In the genomic region with DNA sequence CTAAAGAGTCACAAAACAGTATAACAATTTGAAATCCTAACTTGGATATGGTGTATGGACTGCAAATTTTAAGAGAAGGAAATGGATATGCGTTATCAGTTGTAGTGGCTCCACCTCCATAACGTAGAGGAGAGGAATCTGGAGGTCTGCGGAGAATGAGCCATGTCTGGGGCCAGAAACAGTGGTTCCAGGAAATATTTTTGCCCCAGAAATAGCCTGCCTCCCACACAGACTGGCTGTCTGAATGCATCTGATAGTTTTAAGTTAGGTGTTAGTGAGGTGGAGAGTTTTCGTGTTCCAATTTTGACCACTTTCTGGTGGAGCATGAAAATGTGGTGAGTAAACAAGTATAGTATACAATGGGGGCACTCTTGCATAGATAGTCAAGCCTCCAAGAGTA, we compare ENCODE assay signal across 8 cellular contexts. TPM values are rescaled to one million over a fixed set of nuclear protein-coding genes. Genes with fewer than 3 reads are reported as not detected.
DNase-seq lines count a peak whose midpoint lies in the region; ATAC-seq, FAIRE-seq and TF ChIP-seq lines count a peak whose summit lies in the region.

No MANE protein-coding gene starts in this region.

- 48 to 63% methylated on average over 4 of the region's 4 CpGs for WGBS in esophagus squamous epithelium, 2 donors

- no peaks in the 10 kb centered on the region for H3K27me3 ChIP-seq in esophagus squamous epithelium

- peaks cover 0 to 1% (median 0%) of the 10 kb centered on the region in 3 donors for H3K36me3 ChIP-seq in esophagus squamous epithelium

- ATAC-seq in stimulated activated naive CD8-positive, alpha-beta T cell treated with anti-CD3 and anti-CD28 coated beads, Interleukin-15, Interleukin-2, amounts not matched to agents 100 U/mL and 50 U/mL, for 24 hours = no peak
- ATAC-seq in T-cell (replicated peaks in 1 of 4) (no peak), HG03354 (IDR thresholded peaks at IDR 0.05; ENCODE audit: poor library complexity, severe bottlenecking, unreplicated experiment) (no peak)

- intact Hi-C loops in esophagus squamous epithelium (cut with DNase I) = no loop called here

- H3K4me1 Mint-ChIP-seq in stimulated activated naive CD8-positive, alpha-beta T cell treated with anti-CD3 and anti-CD28 coated beads, Interleukin-15, Interleukin-2, amounts not matched to agents 100 ng/mL and 50 ng/mL, for 24 hours (ENCODE audit: low read depth) = peaks cover 79% of the 10 kb centered on the region
- peaks cover 75 to 79% (median 79%) of the 10 kb centered on the region in 3 donors for H3K4me1 Mint-ChIP-seq in T-cell

- peak overlapping the region in 1 of 4 donors; percentile 96 for H3K27ac ChIP-seq in esophagus squamous epithelium

- no peaks in the 10 kb centered on the region for H3K27me3 Mint-ChIP-seq in stimulated activated naive CD8-positive, alpha-beta T cell treated with anti-CD3 and anti-CD28 coated beads, Interleukin-15, Interleukin-2, amounts not matched to agents 100 ng/mL and 50 ng/mL, for 24 hours
- H3K27me3 Mint-ChIP-seq in T-cell = no peaks in the 10 kb centered on the region

- peak overlapping the region; percentile 89 for H3K4me3 Mint-ChIP-seq in stimulated activated naive CD8-positive, alpha-beta T cell treated with anti-CD3 and anti-CD28 coated beads, Interleukin-15, Interleukin-2, amounts not matched to agents 100 ng/mL and 50 ng/mL, for 24 hours
- H3K4me3 Mint-ChIP-seq in T-cell = peak overlapping the region; percentile 94 to 99 (median 98)

- peaks cover 2 to 59% (median 17%) of the 10 kb centered on the region in 3 donors for H3K4me1 ChIP-seq in esophagus squamous epithelium

- no peak for TF ChIP-seq POLR2A in esophagus squamous epithelium (IDR thresholded peaks at IDR 0.05)

- no peak for FAIRE-seq in urothelium cell line (lab: Jason Lieb, UNC)

- POLR2A ChIA-PET in T-cell (lab: Charles Lee) = no interaction called here

- H3K36me3 Mint-ChIP-seq in stimulated activated naive CD8-positive, alpha-beta T cell treated with anti-CD3 and anti-CD28 coated beads, Interleukin-15, Interleukin-2, amounts not matched to agents 100 ng/mL and 50 ng/mL, for 24 hours (ENCODE audit: low read depth) = peaks cover 14% of the 10 kb centered on the region
- no peaks in the 10 kb centered on the region for H3K36me3 Mint-ChIP-seq in T-cell

- peaks cover under 1% of the 10 kb centered on the region for H3K9me3 Mint-ChIP-seq in stimulated activated naive CD8-positive, alpha-beta T cell treated with anti-CD3 and anti-CD28 coated beads, Interleukin-15, Interleukin-2, amounts not matched to agents 100 ng/mL and 50 ng/mL, for 24 hours
- no peaks in the 10 kb centered on the region for H3K9me3 Mint-ChIP-seq in T-cell

- DNase-seq in stimulated activated naive CD8-positive, alpha-beta T cell treated with anti-CD3 and anti-CD28 coated beads, Interleukin-15, Interleukin-2, amounts not matched to agents 100 U/mL and 50 U/mL, for 24 hours = no peak
- DNase-seq in T-cell (no peak), fibroblast of mammary gland (ENCODE audit: low read depth) (peak; percentile 7), urothelium cell line (ENCODE audit: low spot score) (peak; percentile 4), esophagus squamous epithelium (lab: John Stamatoyannopoulos, UW) (no peak), DMS53 treated with DMSO at 0.1 percent for 48 hours (lab: John Stamatoyannopoulos, UW; ENCODE audit: unreplicated experiment) (no peak)

- H3K4me3 ChIP-seq in fibroblast of mammary gland (ENCODE audit: control insufficient read depth, low read depth, low read length) (peak overlapping the region; percentile 20), esophagus squamous epithelium (peak overlapping the region in 2 of 4 donors; percentile 38 to 96)

- CTCF ChIA-PET in T-cell (lab: Charles Lee) = no interaction called here

- no peaks in the 10 kb centered on the region for H3K9me3 ChIP-seq in esophagus squamous epithelium

- peak overlapping the region; percentile 75 for H3K27ac Mint-ChIP-seq in stimulated activated naive CD8-positive, alpha-beta T cell treated with anti-CD3 and anti-CD28 coated beads, Interleukin-15, Interleukin-2, amounts not matched to agents 100 ng/mL and 50 ng/mL, for 24 hours
- H3K27ac Mint-ChIP-seq in T-cell = peak overlapping the region; percentile 92

- TF ChIP-seq CTCF in fibroblast of mammary gland (conservative IDR thresholded peaks at IDR 0.05; ENCODE audit: control insufficient read depth, insufficient read depth, low read depth, low read length) = no peak
- TF ChIP-seq CTCF in esophagus squamous epithelium (IDR thresholded peaks at IDR 0.05) = no peak

RNA-seq across cellular contexts. Expression of gene PHTF2, which starts 1.6 kb away (rescaled TPM):
- total RNA-seq in T-cell (10 to 100 TPM; 19.7 to 35.8 (median 28.0) TPM), esophagus squamous epithelium (10 to 100 TPM in 3 of 4 donors, 1 to 10 TPM in 1; 6.5 to 15.4 (median 13.5) TPM)

RNA-seq across cellular contexts. Expression of gene TMEM60, which starts 1.9 kb away (rescaled TPM):
- total RNA-seq in T-cell = 10 to 100 TPM in 3 of 5 donors, 1 to 10 TPM in 2; 3.6 to 13.0 (median 10.6) TPM
- total RNA-seq in esophagus squamous epithelium = 10 to 100 TPM in 2 of 4 donors, 1 to 10 TPM in 2; 6.9 to 18.8 (median 9.1) TPM

Comparison
In these comparisons a context has a peak if more than half of its experiments do, and no peak if none do; other contexts are left out.
1. DNase-seq: peak in fibroblast of mammary gland (single experiment) and urothelium cell line (single experiment); none in stimulated activated naive CD8-positive, alpha-beta T cell treated with anti-CD3 and anti-CD28 coated beads, Interleukin-15, Interleukin-2, amounts not matched to agents 100 U/mL and 50 U/mL, for 24 hours (single experiment), T-cell (0 of 34), esophagus squamous epithelium (single experiment) and DMS53 treated with DMSO at 0.1 percent for 48 hours (single experiment).